In genomic region chr4:67743194-67743593, GRCh38 we compare ENCODE assay signal across 26 cellular contexts. TPM values are rescaled to one million over a fixed set of nuclear protein-coding genes. Genes with fewer than 3 reads are reported as not detected.
"Had no signal": no experiment of that assay in that cellular context is flagged by ENCODE, and none has a peak within 500 bp of the region (broad histone marks: within the 10 kb centered on the region; RNA-seq: fewer than 3 reads in every experiment).

No MANE protein-coding gene starts in this region.

- H3K9me3 Mint-ChIP-seq: IgD-negative memory B cell had no signal

- H3K27ac Mint-ChIP-seq: IgD-negative memory B cell had no signal

- ATAC-seq: Right ventricle myocardium inferior had no signal

- H3K4me3 Mint-ChIP-seq: IgD-negative memory B cell had no signal

- H3K27me3 Mint-ChIP-seq: IgD-negative memory B cell had no signal

- DNase-seq: KBM-7; MG63; NCI-H1092; NCI-H1105 treated with DMSO at 0.1 percent for 48 hours; NCI-H1417 treated with DMSO at 0.1 percent for 48 hours; NCI-H146; NCI-H1694 treated with DMSO at 0.1 percent for 48 hours; NCI-H1930; NCI-H2081; NCI-H2107; NCI-H2171; NCI-H226; NCI-H446; NCI-H510A; NCI-H524 treated with DMSO at 0.1 percent for 48 hours; NCI-H69; NCI-H774; NK-92 treated with Interleukin-12 subunit alpha and Interleukin-12 subunit beta, amount 100 ng/mL, for 24 hours; OCI-M1; PC-9; Peyer's patch; SHP77 treated with DMSO at 0.1 percent for 48 hours; SJCRH30 had no signal

RNA-seq across cellular contexts. Expression of gene GNRHR, which starts 11.0 kb away (rescaled TPM):
- total RNA-seq: PC-9, Peyer's patch, Right ventricle myocardium inferior, RPMI7951, SJCRH30 had no signal
